ENCODE assay signal across 8 cellular contexts in the genomic region with DNA sequence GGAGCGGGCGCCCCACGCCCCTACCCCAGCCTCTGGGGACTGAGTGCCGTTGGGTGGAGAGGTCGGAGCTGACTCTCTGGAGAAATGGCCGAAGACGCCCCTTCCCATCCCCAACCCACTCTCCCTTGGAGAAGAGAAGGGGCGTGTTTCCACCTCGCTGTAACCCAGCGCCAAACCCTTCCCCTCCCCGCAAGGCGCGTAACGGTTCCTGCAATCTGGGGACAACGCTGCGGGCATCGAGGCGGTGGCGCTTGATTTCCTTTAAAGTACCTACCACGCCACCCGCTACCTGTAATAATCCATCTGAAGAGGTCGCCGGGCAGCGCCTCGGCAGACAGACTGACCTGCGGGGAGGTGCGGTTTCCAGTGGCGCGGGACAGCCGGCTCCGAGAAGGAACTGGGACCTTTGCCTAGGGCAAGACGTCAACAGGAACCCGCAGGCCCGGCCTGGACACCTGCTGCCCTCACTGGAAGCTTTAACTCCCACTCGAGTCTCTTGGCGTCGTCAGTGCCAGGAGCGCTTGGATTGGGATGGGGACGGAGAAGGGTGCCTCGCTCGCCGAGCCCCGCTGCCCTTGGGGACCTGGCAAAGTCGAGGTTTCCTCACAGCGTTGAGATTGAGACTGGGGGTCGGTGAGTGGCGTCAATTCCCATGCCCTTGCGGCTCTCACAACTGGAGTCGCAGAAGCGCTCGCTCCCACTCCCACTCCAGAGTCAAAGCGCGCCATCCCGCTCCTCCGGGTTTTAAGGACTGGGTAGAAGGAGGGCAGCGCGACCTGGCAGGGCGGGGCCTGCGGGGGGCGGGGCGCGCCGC. TPM values are rescaled to one million over a fixed set of nuclear protein-coding genes. Genes with fewer than 3 reads are reported as not detected.
A peak's percentile ranks its signal among the peaks of the same experiment; 100 is the strongest.
DNase-seq lines count a peak whose midpoint lies in the region; ATAC-seq and TF ChIP-seq lines count a peak whose summit lies in the region.

Gene CYP1B1, minus strand, starts transcription at position 716 of the 814 bp plus-strand sequence. CDS start 763 bp downstream, outside the sequence.

- no peaks in the 10 kb centered on the region for H3K9me3 ChIP-seq in mammary epithelial cell (replicated peaks; ENCODE audit: insufficient read depth, low read length)
- H3K9me3 ChIP-seq in right lobe of liver, result no peaks in the 10 kb centered on the region
- H3K9me3 ChIP-seq in tibial artery, result no peaks in the 10 kb centered on the region

- ATAC-seq in right lobe of liver, result peak; percentile 1 to 72 (median 34)

- peak within 1 kb of the TSS; percentile 63 for H3K9ac ChIP-seq in mammary epithelial cell (ENCODE audit: insufficient read depth, low read length)

- dilution Hi-C loops in mammary epithelial cell (cut with HindIII; ENCODE audit: low sequenced_read_pairs), result loop anchor here (5.0 kb wide), 2 partner anchors 53 to 92 kb away; no protein-coding TSS in a partner anchor

- intact Hi-C loops in mammary epithelial cell (cut with micrococcal nuclease), result loop anchor here (1.0 to 10.0 kb wide), 9 partner anchors 21 to 432 kb away; no protein-coding TSS in a partner anchor
- intact Hi-C loops in right lobe of liver (cut with DNase I), result loop anchor here in 1 of 2 donors (10.0 kb wide), 1 partner anchor 199 kb away; no protein-coding TSS in a partner anchor
- intact Hi-C loops in tibial artery (cut with DNase I; ENCODE audit: low total_unique reads), result no loop called here

- H2AFZ ChIP-seq in mammary epithelial cell (ENCODE audit: low read depth, low read length), result peak within 1 kb of the TSS; percentile 88

- H3K27me3 Mint-ChIP-seq in IgD-negative memory B cell, result peaks cover 63% of the 10 kb centered on the region

- H3K36me3 ChIP-seq in mammary epithelial cell (ENCODE audit: insufficient read depth, low read length) (no peaks in the 10 kb centered on the region), right lobe of liver (no peaks in the 10 kb centered on the region), tibial artery (no peaks in the 10 kb centered on the region)

- H3K27me3 ChIP-seq in mammary epithelial cell (ENCODE audit: insufficient read depth, low read length), result no peaks in the 10 kb centered on the region
- H3K27me3 ChIP-seq in right lobe of liver, result no peaks in the 10 kb centered on the region
- H3K27me3 ChIP-seq in tibial artery, result peaks cover 0 to 43% of the 10 kb centered on the region in 2 donors

- BruUV-seq in mammary epithelial cell (replicated peaks; lab: Mats Ljungman, UMichigan), result TSS peak; percentile 49

- peak within 1 kb of the TSS; percentile 94 for H3K4me2 ChIP-seq in mammary epithelial cell (ENCODE audit: insufficient read depth, low read depth, low read length)

- WGBS in mammary epithelial cell (ENCODE audit: low coverage, missing lambda C conversion rate), result 12% methylated on average over 12 of the region's 63 CpGs
- WGBS in right lobe of liver (ENCODE audit: insufficient coverage, low coverage, low lambda C conversion rate, missing lambda C conversion rate), result 0% methylated on average over 9 of the region's 63 CpGs

- CTCF ChIA-PET in mammary epithelial cell (lab: Charles Lee; ENCODE audit: low non-redundant PET), result interaction anchor here (0.6 to 1.1 kb wide), 4 partner anchors 34 to 199 kb away, joined by 3 to 53 read pairs (median 10); no protein-coding TSS in a partner anchor

- H3K36me3 Mint-ChIP-seq in IgD-negative memory B cell, result peaks cover 2% of the 10 kb centered on the region

- H3K9me3 Mint-ChIP-seq in IgD-negative memory B cell, result no peaks in the 10 kb centered on the region

- peaks cover 4 to 15% (median 11%) of the 10 kb centered on the region in 3 donors for H3K4me1 Mint-ChIP-seq in IgD-negative memory B cell

- H3K27ac Mint-ChIP-seq in IgD-negative memory B cell, result peak within 1 kb of the TSS in 1 of 3 donors; percentile 57

- H4K20me1 ChIP-seq in mammary epithelial cell (ENCODE audit: insufficient read depth, low read length), result no peaks in the 10 kb centered on the region

- H3K79me2 ChIP-seq in mammary epithelial cell (ENCODE audit: insufficient read depth, low read length), result no peaks in the 10 kb centered on the region

- no peak for TF ChIP-seq CTCF in mammary epithelial cell (conservative IDR thresholded peaks at IDR 0.05 in 1 of 2, IDR thresholded peaks at IDR 0.05 in 1 of 2; ENCODE audit: extremely low read depth in 1 of 2, insufficient read depth in 1 of 2, low read depth in 1 of 2, low read length in 2 of 2)
- no peak for TF ChIP-seq CTCF in right lobe of liver (IDR thresholded peaks at IDR 0.05)
- no peak for TF ChIP-seq CTCF in tibial artery (IDR thresholded peaks at IDR 0.05)

- H3K4me3 Mint-ChIP-seq in IgD-negative memory B cell, result peak within 1 kb of the TSS; percentile 65 to 92 (median 76)

- TF ChIP-seq POLR2A in right lobe of liver (IDR thresholded peaks at IDR 0.05), result no peak

- DNase-seq in activated CD4-positive, alpha-beta T cell treated with anti-CD3 and anti-CD28 coated beads for 48 hours, result peak; percentile 7
- no peak for DNase-seq in activated CD4-positive, alpha-beta T cell treated with anti-CD3 and anti-CD28 coated beads, Interleukin-2, amount 50 U/mL, for 1 hour
- DNase-seq in mammary epithelial cell (peak; percentile 11), right lobe of liver (peak; percentile 42 to 73 (median 53)), tibial artery (peak in 1 of 2 donors; percentile 68), MV-4-11 (lab: John Stamatoyannopoulos, UW) (no peak), globus pallidus (ENCODE audit: low spot score) (no peak)

- in situ Hi-C loops in mammary epithelial cell (cut with MboI; ENCODE audit: low sequenced_read_pairs in 2 of 2), result no loop called here

- H3K27ac ChIP-seq in mammary epithelial cell (ENCODE audit: insufficient read depth, low read depth, low read length) (peak within 1 kb of the TSS; percentile 72), right lobe of liver (peak within 1 kb of the TSS; percentile 88 to 98 (median 89)), tibial artery (peak within 1 kb of the TSS; percentile 47 to 64)

- peaks cover 30% of the 10 kb centered on the region for H3K4me1 ChIP-seq in mammary epithelial cell (ENCODE audit: insufficient read depth, low read length)
- peaks cover 0 to 32% (median 3%) of the 10 kb centered on the region in 4 donors for H3K4me1 ChIP-seq in right lobe of liver
- peaks cover 5 to 48% (median 34%) of the 10 kb centered on the region in 4 donors for H3K4me1 ChIP-seq in tibial artery

- H3K4me3 ChIP-seq in mammary epithelial cell (replicated peaks in 1 of 3; ENCODE audit: insufficient read depth in 1 of 3, low read depth in 2 of 3, low read length in 3 of 3) (peak within 1 kb of the TSS; percentile 40 to 54 (median 41)), right lobe of liver (peak within 1 kb of the TSS; percentile 62 to 69 (median 68)), tibial artery (peak within 1 kb of the TSS; percentile 47 to 61)

RNA-seq across cellular contexts. Expression of gene CYP1B1, which starts in this region (rescaled TPM):
- polyA plus RNA-seq in IgD-negative memory B cell, result 0.20 TPM
- 100 to 1,000 TPM in 1 of 2 donors, 10 to 100 TPM in 1; 13.8 to 317 TPM for total RNA-seq in mammary epithelial cell
- polyA plus RNA-seq in mammary epithelial cell, result 4.1 TPM
- 7.2 TPM for polyA minus RNA-seq in mammary epithelial cell
- total RNA-seq in right lobe of liver, result 1 to 10 TPM; 3.8 to 7.1 (median 6.4) TPM

Comparison
In these comparisons a context has a peak if more than half of its experiments do, and no peak if none do; other contexts are left out.
1. DNase-seq: peak in activated CD4-positive, alpha-beta T cell treated with anti-CD3 and anti-CD28 coated beads for 48 hours (single experiment), mammary epithelial cell (single experiment) and right lobe of liver (3 of 3); none in activated CD4-positive, alpha-beta T cell treated with anti-CD3 and anti-CD28 coated beads, Interleukin-2, amount 50 U/mL, for 1 hour (single experiment), MV-4-11 (single experiment) and globus pallidus (single experiment).
2. Peak in every context shown above with its lines, with median percentiles within 50 percentile points of each other: H3K27ac ChIP-seq and H3K4me3 ChIP-seq.